8 cellular contexts compared by ENCODE assay signal in genomic region chr19:8396563-8397203, GRCh38. TPM values are rescaled to one million over a fixed set of nuclear protein-coding genes. Genes with fewer than 3 reads are reported as not detected.
DNase-seq lines count a peak whose midpoint lies in the region; FAIRE-seq and TF ChIP-seq lines count a peak whose summit lies in the region.

No MANE protein-coding gene starts in this region.

- H3K9ac ChIP-seq in SK-N-SH = no peak overlapping the region

- TF ChIP-seq POLR2A in vagina (IDR thresholded peaks at IDR 0.05) = no peak

- TF ChIP-seq CTCF in A673 (conservative IDR thresholded peaks at IDR 0.05; ENCODE audit: low read depth, low read length) (peak; percentile 68), SK-N-SH (IDR thresholded peaks at IDR 0.05) (peak; percentile 74), vagina (IDR thresholded peaks at IDR 0.05) (peak in 2 of 3 experiments; percentile 38 to 51)

- H3K27ac ChIP-seq in A673 (ENCODE audit: low read depth, low read length, poor library complexity, severe bottlenecking) = no peak overlapping the region
- no peak overlapping the region for H3K27ac ChIP-seq in SK-N-SH (ENCODE audit: low read depth in 2 of 2, low read length in 1 of 2)
- H3K27ac ChIP-seq in vagina = no peak overlapping the region

- no peaks in the 10 kb centered on the region for H3K9me2 ChIP-seq in SK-N-SH

- H3K4me3 ChIP-seq in A673 (ENCODE audit: low read depth, low read length, poor library complexity, severe bottlenecking) (no peak overlapping the region), H7 (ENCODE audit: insufficient read depth, low read depth, low read length) (no peak overlapping the region), SK-N-SH (ENCODE audit: low read depth in 2 of 2, low read length in 1 of 2) (no peak overlapping the region), vagina (no peak overlapping the region)

- no peak overlapping the region for H3K4me2 ChIP-seq in SK-N-SH

- H3F3A ChIP-seq in SK-N-SH (replicated peaks; ENCODE audit: insufficient read depth) = no peaks in the 10 kb centered on the region

- WGBS in SK-N-SH (ENCODE audit: low lambda C conversion rate) = 57% methylated on average over 21 of the region's 22 CpGs

- TF ChIP-seq RAD21 in SK-N-SH (IDR thresholded peaks at IDR 0.05; ENCODE audit: low read length) = peak; percentile 70

- peaks cover 70% of the 10 kb centered on the region for H4K20me1 ChIP-seq in SK-N-SH (ENCODE audit: insufficient read depth)

- no peaks in the 10 kb centered on the region for H3K36me3 ChIP-seq in A673 (ENCODE audit: insufficient read depth, low read length, poor library complexity, severe bottlenecking)
- no peaks in the 10 kb centered on the region; the same call in 1 of the 2 replicates for H3K36me3 ChIP-seq in H7 (replicated peaks; ENCODE audit: control insufficient read depth, insufficient read depth, low read length)
- peaks cover 0 to 7% of the 10 kb centered on the region in 2 experiments for H3K36me3 ChIP-seq in SK-N-SH (replicated peaks in 1 of 2; ENCODE audit: control insufficient read depth in 1 of 2, insufficient read depth in 2 of 2, low read length in 1 of 2)
- peaks cover 0 to 13% of the 10 kb centered on the region in 2 donors for H3K36me3 ChIP-seq in vagina

- DNase-seq in A673 (ENCODE audit: low spot score) = peak; percentile 77
- peak; percentile 94 for DNase-seq in H7
- peak; percentile 86 for DNase-seq in SK-N-SH
- DNase-seq in activated naive CD4-positive, alpha-beta T cell treated with Interleukin-2 at 50 U/mL for 16 hours = peak; percentile 78
- DNase-seq in frontal cortex (ENCODE audit: low spot score in 2 of 2) = peak; percentile 69 to 70
- peak; percentile 88 for DNase-seq in posterior vena cava (ENCODE audit: low spot score)
- no peak for DNase-seq in vagina (ENCODE audit: extremely low spot score in 2 of 2)
- no peak for DNase-seq in DMS153 (lab: John Stamatoyannopoulos, UW)

- H3K79me2 ChIP-seq in SK-N-SH (ENCODE audit: insufficient read depth) = peaks cover 80% of the 10 kb centered on the region

- POLR2A ChIA-PET in A673 (lab: Charles Lee; ENCODE audit: low non-redundant PET) (no interaction called here), SK-N-SH (lab: Yijun Ruan, JAX) (no interaction called here)

- BruUV-seq in A673 (replicated peaks; lab: Mats Ljungman, UMichigan) = no TSS peak

- no peak for TF ChIP-seq EP300 in SK-N-SH (IDR thresholded peaks at IDR 0.05; ENCODE audit: borderline replicate concordance in 1 of 2, low read depth in 1 of 2, low read length in 1 of 2)

- H3K27me3 ChIP-seq in A673 (replicated peaks; ENCODE audit: insufficient read depth, low read depth, low read length, poor library complexity) = no peaks in the 10 kb centered on the region
- H3K27me3 ChIP-seq in H7 (ENCODE audit: control insufficient read depth, insufficient read depth, low read length) = no peaks in the 10 kb centered on the region
- no peaks in the 10 kb centered on the region for H3K27me3 ChIP-seq in SK-N-SH (ENCODE audit: insufficient read depth)
- no peaks in the 10 kb centered on the region for H3K27me3 ChIP-seq in vagina

- H3K9me3 ChIP-seq in A673 (ENCODE audit: low read depth, low read length, poor library complexity, severe bottlenecking) = no peaks in the 10 kb centered on the region
- H3K9me3 ChIP-seq in SK-N-SH = no peaks in the 10 kb centered on the region
- H3K9me3 ChIP-seq in vagina = no peaks in the 10 kb centered on the region

- FAIRE-seq in frontal cortex (lab: Jason Lieb, UNC) = no peak

- H2AFZ ChIP-seq in SK-N-SH (ENCODE audit: low read depth) = no peak overlapping the region

- peaks cover 7% of the 10 kb centered on the region for H3K4me1 ChIP-seq in A673 (ENCODE audit: insufficient read depth, low read length, poor library complexity, severe bottlenecking)
- H3K4me1 ChIP-seq in SK-N-SH (ENCODE audit: control insufficient read depth in 1 of 2, insufficient read depth in 2 of 2, low read depth in 1 of 2, low read length in 1 of 2) = peaks cover 2 to 26% of the 10 kb centered on the region in 2 experiments; a peak in 2 of 4 replicates
- peaks cover 67% of the 10 kb centered on the region for H3K4me1 ChIP-seq in vagina

- intact Hi-C loops in A673 (cut with micrococcal nuclease; ENCODE audit: unreplicated experiment) (loop anchor here (2.0 kb wide), 1 partner anchor 42 kb away; no protein-coding TSS in a partner anchor), posterior vena cava (cut with DNase I) (loop anchor here (2.0 to 5.0 kb wide), 2 partner anchors 42 to 44 kb away; no protein-coding TSS in a partner anchor), vagina (cut with DNase I) (no loop called here)

- CTCF ChIA-PET in A673 (lab: Charles Lee) (no interaction called here), SK-N-SH (lab: Yijun Ruan, JAX) (interaction anchor here (0.8 to 8.0 kb wide), 5 partner anchors 12 to 62 kb away, joined by 3 to 78 read pairs (median 10); no protein-coding TSS in a partner anchor)

TF ChIP-seq in SK-N-SH, 30 proteins besides CTCF, POLR2A, EP300 and RAD21:
- TF ChIP-seq RCOR1 (IDR thresholded peaks at IDR 0.05; ENCODE audit: low read length) (no peak), SMC3 (IDR thresholded peaks at IDR 0.05; ENCODE audit: low read depth, low read length) (peak; percentile 91)

RNA-seq across cellular contexts. Expression of gene RAB11B, which starts 6.5 kb away (rescaled TPM):
- total RNA-seq in A673 (2021) (88.7 and 91.4 TPM in 2 replicates), frontal cortex (90.5 TPM), posterior vena cava (10 to 100 TPM; 83.1 to 86.9 TPM), vagina (88.1 TPM)
- total RNA-seq in H7 (2014; rRNA removed; shearing (Covaris generic)) = 16.9 and 31.4 TPM in 2 replicates
- polyA plus RNA-seq in SK-N-SH (2012; rRNA removed) = 70.5 and 127 TPM in 2 replicates
- polyA plus RNA-seq in SK-N-SH (2012; cell fraction: cytosol; rRNA removed) = 50.5 and 81.5 TPM in 2 replicates
- 241 and 251 TPM in 2 replicates for polyA plus RNA-seq in SK-N-SH (2012; cell fraction: nucleus; rRNA removed)

RNA-seq across cellular contexts. Expression of gene MARCHF2, which starts 16.4 kb away (rescaled TPM):
- 8.8 and 11.8 TPM in 2 replicates for total RNA-seq in A673 (2021)
- 44.4 and 47.8 TPM in 2 replicates for total RNA-seq in H7 (2014; rRNA removed; shearing (Covaris generic))
- polyA plus RNA-seq in SK-N-SH (2012; rRNA removed) = 52.9 and 57.2 TPM in 2 replicates
- polyA plus RNA-seq in SK-N-SH (2012; cell fraction: cytosol; rRNA removed) = 22.9 and 46.6 TPM in 2 replicates
- polyA plus RNA-seq in SK-N-SH (2012; cell fraction: nucleus; rRNA removed) = 52.6 and 71.9 TPM in 2 replicates
- 49.3 TPM for total RNA-seq in frontal cortex
- 10 to 100 TPM; 50.3 to 57.6 TPM for total RNA-seq in posterior vena cava
- 146 TPM for total RNA-seq in vagina

RNA-seq across cellular contexts. Expression of gene ANGPTL4, which starts 32.7 kb away (rescaled TPM):
- total RNA-seq in A673 (2021) (1.1 and 1.7 TPM in 2 replicates), frontal cortex (0.82 TPM), posterior vena cava (10 to 100 TPM; 10.4 to 95.3 TPM), vagina (92.8 TPM)
- total RNA-seq in H7 (2014; rRNA removed; shearing (Covaris generic)) = 13.2 and 17.1 TPM in 2 replicates
- 62.5 and 71.2 TPM in 2 replicates for polyA plus RNA-seq in SK-N-SH (2012; rRNA removed)
- polyA plus RNA-seq in SK-N-SH (2012; cell fraction: cytosol; rRNA removed) = 25.9 and 37.6 TPM in 2 replicates
- 181 and 394 TPM in 2 replicates for polyA plus RNA-seq in SK-N-SH (2012; cell fraction: nucleus; rRNA removed)

RNA-seq across cellular contexts. Expression of gene HNRNPM, which starts 48.1 kb away (rescaled TPM):
- total RNA-seq in A673 (2021) (413 and 436 TPM in 2 replicates), frontal cortex (66.4 TPM), posterior vena cava (100 to 1,000 TPM; 118 to 119 TPM), vagina (140 TPM)
- 114 and 155 TPM in 2 replicates for total RNA-seq in H7 (2014; rRNA removed; shearing (Covaris generic))
- 178 and 205 TPM in 2 replicates for polyA plus RNA-seq in SK-N-SH (2012; rRNA removed)
- 181 and 182 TPM in 2 replicates for polyA plus RNA-seq in SK-N-SH (2012; cell fraction: cytosol; rRNA removed)
- 161 and 269 TPM in 2 replicates for polyA plus RNA-seq in SK-N-SH (2012; cell fraction: nucleus; rRNA removed)

RNA-seq across cellular contexts. Expression of gene KANK3, which starts 53.6 kb away (rescaled TPM):
- total RNA-seq in A673 (2021) = 0.73 and 1.1 TPM in 2 replicates
- total RNA-seq in H7 (2014; rRNA removed; shearing (Covaris generic)) = 1.2 and 7.3 TPM in 2 replicates
- polyA plus RNA-seq in SK-N-SH (2012; rRNA removed) = 0.51 and 0.91 TPM in 2 replicates
- 0.12 and 0.17 TPM in 2 replicates for polyA plus RNA-seq in SK-N-SH (2012; cell fraction: cytosol; rRNA removed)
- 1.5 and 1.7 TPM in 2 replicates for polyA plus RNA-seq in SK-N-SH (2012; cell fraction: nucleus; rRNA removed)
- total RNA-seq in frontal cortex = 2.4 TPM
- 10 to 100 TPM; 11.0 to 22.5 TPM for total RNA-seq in posterior vena cava
- 20.9 TPM for total RNA-seq in vagina

Comparison
In these comparisons a context has a peak if more than half of its experiments do, and no peak if none do; other contexts are left out.
1. DNase-seq: peak in A673 (single experiment), H7 (single experiment), SK-N-SH (single experiment), activated naive CD4-positive, alpha-beta T cell treated with Interleukin-2 at 50 U/mL for 16 hours (single experiment), frontal cortex (2 of 2) and posterior vena cava (single experiment); none in vagina (0 of 2) and DMS153 (single experiment).
2. Peak in every context shown above with its lines, with median percentiles within 50 percentile points of each other: CTCF ChIP-seq.